In genomic region chr7:115929736-115930135, GRCh38 we compare ENCODE assay signal across 1 cellular context.
TF ChIP-seq lines count a peak whose summit lies in the region.
"Not testable (repeated sequence)": the region's sequence is repeated elsewhere in the genome, so short reads cannot be mapped to it uniquely, and the experiment has no call there.

No MANE protein-coding gene starts in this region.

- POLR2A ChIA-PET in HEK293 (lab: Yijun Ruan, JAX), result not testable (repeated sequence)

- H3K4me1 ChIP-seq in HEK293 (ENCODE audit: control insufficient read depth, insufficient read depth, low read length), result not testable (repeated sequence)

- not testable (repeated sequence) for H3K9me3 ChIP-seq in HEK293 (ENCODE audit: control insufficient read depth, insufficient read depth, low read depth, low read length)

- H3K36me3 ChIP-seq in HEK293 (ENCODE audit: control insufficient read depth in 2 of 2, insufficient read depth in 1 of 2, low read length in 2 of 2), result not testable (repeated sequence)

- not testable (repeated sequence) for H3K27ac ChIP-seq in HEK293 (ENCODE audit: extremely low read depth, low read depth, low read length)

- CTCF ChIA-PET in HEK293 (lab: Yijun Ruan, JAX), result not testable (repeated sequence)

- not testable (repeated sequence) for H3K4me3 ChIP-seq in HEK293 (ENCODE audit: low read depth, low read length)

- TF ChIP-seq CTCF in HEK293 (tag by site-specific recombination; IDR thresholded peaks at IDR 0.05), result not testable (repeated sequence)

TF ChIP-seq in HEK293, 187 proteins besides CTCF, POLR2A, EP300 and RAD21:
- TF ChIP-seq SCRT2 (tag by site-specific recombination; IDR thresholded peaks at IDR 0.05) (peak; percentile 86), SCRT1 (tag by site-specific recombination; IDR thresholded peaks at IDR 0.05; ENCODE audit: borderline replicate concordance) (peak; percentile 85)
